In genomic region chr2:121613152-121613551, GRCh38 we compare ENCODE assay signal across 11 cellular contexts. TPM values are rescaled to one million over a fixed set of nuclear protein-coding genes. Genes with fewer than 3 reads are reported as not detected.
DNase-seq lines count a peak whose midpoint lies in the region; ATAC-seq and TF ChIP-seq lines count a peak whose summit lies in the region.
"Had no signal": no experiment of that assay in that cellular context is flagged by ENCODE, and none has a peak within 500 bp of the region (broad histone marks: within the 10 kb centered on the region; RNA-seq: fewer than 3 reads in every experiment).

No MANE protein-coding gene starts in this region.

- H3K9me2 ChIP-seq in DOHH2 (replicated peaks; ENCODE audit: control insufficient read depth, low read length), result no peaks in the 10 kb centered on the region

- peaks cover 4% of the 10 kb centered on the region for H3K36me3 ChIP-seq in right atrium auricular region
- peaks cover 43% of the 10 kb centered on the region for H3K36me3 ChIP-seq in DOHH2 (ENCODE audit: control insufficient read depth, low read length)
- H3K36me3 ChIP-seq in right lobe of liver, result no peaks in the 10 kb centered on the region
- H3K36me3 ChIP-seq: BE2C had no signal

- no peak for TF ChIP-seq CTCF in right atrium auricular region (IDR thresholded peaks at IDR 0.05)
- TF ChIP-seq CTCF in DOHH2 (IDR thresholded peaks at IDR 0.05; ENCODE audit: low read depth, low read length, poor library complexity, severe bottlenecking), result no peak
- no peak for TF ChIP-seq CTCF in right lobe of liver (IDR thresholded peaks at IDR 0.05)

- peaks cover 69% of the 10 kb centered on the region for H3K79me2 ChIP-seq in DOHH2 (ENCODE audit: control insufficient read depth, low read length)

- no peak overlapping the region for H3K27ac ChIP-seq in right atrium auricular region
- H3K27ac ChIP-seq in DOHH2 (ENCODE audit: low read depth, low read length), result peak overlapping the region; percentile 93
- H3K27ac ChIP-seq in right lobe of liver, result no peak overlapping the region

- peak; percentile 27 for ATAC-seq in left ventricle myocardium superior
- peak; percentile 23 to 73 (median 56) for ATAC-seq in right lobe of liver
- ATAC-seq in GM19023 (IDR thresholded peaks at IDR 0.05; ENCODE audit: unreplicated experiment), result no peak
- ATAC-seq in GM19328 (IDR thresholded peaks at IDR 0.05; ENCODE audit: unreplicated experiment), result no peak

- no peaks in the 10 kb centered on the region for H4K20me1 ChIP-seq in DOHH2 (ENCODE audit: control insufficient read depth, insufficient read depth, low read depth, low read length)

- peaks cover 49% of the 10 kb centered on the region for H3F3A ChIP-seq in DOHH2 (ENCODE audit: control insufficient read depth, insufficient read depth)

- no peak for DNase-seq in left ventricle myocardium superior
- no peak for DNase-seq in right atrium auricular region (ENCODE audit: low spot score)
- no peak for DNase-seq in right lobe of liver
- no peak for DNase-seq in cerebellum (ENCODE audit: low spot score)
- DNase-seq: BE2C, DMS 273 treated with DMSO at 0.1 percent for 48 hours, GOT3, H9 had no signal

- peaks cover 0 to 44% of the 10 kb centered on the region in 2 donors for H3K4me1 ChIP-seq in right atrium auricular region
- H3K4me1 ChIP-seq in DOHH2 (ENCODE audit: control insufficient read depth, low read length), result peaks cover 50% of the 10 kb centered on the region
- peaks cover 0 to 8% (median 0%) of the 10 kb centered on the region in 4 donors for H3K4me1 ChIP-seq in right lobe of liver

- H3K4me3 ChIP-seq in right atrium auricular region (no peak overlapping the region), DOHH2 (ENCODE audit: low read length) (peak overlapping the region; percentile 67), right lobe of liver (no peak overlapping the region)

- H3K9me3 ChIP-seq in right atrium auricular region (no peaks in the 10 kb centered on the region), DOHH2 (ENCODE audit: control insufficient read depth, insufficient read depth, low read length) (peaks cover 48% of the 10 kb centered on the region), right lobe of liver (no peaks in the 10 kb centered on the region)
- H3K9me3 ChIP-seq: BE2C had no signal

- TF ChIP-seq POLR2A in right lobe of liver (IDR thresholded peaks at IDR 0.05), result no peak

- H3K4me2 ChIP-seq in DOHH2 (ENCODE audit: low read length), result peak overlapping the region; percentile 65

- H3K27me3 ChIP-seq in right atrium auricular region, result no peaks in the 10 kb centered on the region
- H3K27me3 ChIP-seq in DOHH2 (ENCODE audit: control insufficient read depth, low read length), result no peaks in the 10 kb centered on the region
- no peaks in the 10 kb centered on the region for H3K27me3 ChIP-seq in right lobe of liver
- H3K27me3 ChIP-seq: BE2C had no signal

- intact Hi-C loops in left ventricle myocardium superior (cut with micrococcal nuclease), result no loop called here
- intact Hi-C loops in right lobe of liver (cut with DNase I), result no loop called here

RNA-seq across cellular contexts. Expression of gene CLASP1, which starts 36.1 kb away (rescaled TPM):
- 66.5 TPM for total RNA-seq in left ventricle myocardium superior
- 10 to 100 TPM; 42.4 to 47.8 TPM for total RNA-seq in right atrium auricular region
- 10 to 100 TPM; 19.7 to 32.4 (median 24.1) TPM for total RNA-seq in right lobe of liver
- total RNA-seq in cerebellum, result 158 TPM

Comparison
In these comparisons a context has a peak if more than half of its experiments do, and no peak if none do; other contexts are left out.
1. ATAC-seq: peak in left ventricle myocardium superior (single experiment) and right lobe of liver (4 of 4); none in GM19023 (single experiment) and GM19328 (single experiment).